In the genomic region with DNA sequence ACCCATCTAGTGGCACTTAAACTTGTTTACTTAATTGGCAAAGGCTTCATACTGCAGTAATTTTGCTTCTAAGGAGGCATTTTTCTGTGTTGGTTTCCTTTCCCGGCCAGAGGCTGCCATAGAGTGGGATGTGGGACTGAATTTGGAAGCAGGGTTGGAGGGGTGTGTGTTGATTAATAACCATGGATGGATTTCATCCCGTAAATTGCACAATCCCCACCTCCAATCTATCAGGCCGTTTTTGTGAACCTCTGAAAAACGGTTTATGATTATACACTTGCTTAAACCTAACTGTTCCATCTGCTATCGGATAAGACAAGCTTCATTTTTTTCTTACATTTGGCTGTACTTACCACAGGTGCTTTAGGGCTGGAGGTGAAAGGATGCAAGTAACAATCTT, we compare ENCODE assay signal across 8 cellular contexts. TPM values are rescaled to one million over a fixed set of nuclear protein-coding genes. Genes with fewer than 3 reads are reported as not detected.
DNase-seq lines count a peak whose midpoint lies in the region; ATAC-seq and TF ChIP-seq lines count a peak whose summit lies in the region.

No MANE protein-coding gene starts in this region.

- peak overlapping the region; percentile 87 to 93 for H3K4me3 ChIP-seq in SK-N-SH (ENCODE audit: low read depth in 2 of 2, low read length in 1 of 2)
- peak overlapping the region; percentile 96; the same call in 1 of the 2 replicates for H3K4me3 ChIP-seq in iPS-18c (ENCODE audit: insufficient read depth, low read depth, low read length)

- DNase-seq in SK-N-SH (no peak), activated B cell treated with CpG ODN at 0.5 μM for 24 hours (no peak), CD1c-positive myeloid dendritic cell (ENCODE audit: extremely low spot score) (no peak), islet precursor cell (no peak)
- DNase-seq in stimulated activated naive B cell treated with anti-CD40 and anti-IgM and Interleukin-4, amounts not matched to agents 10 μg/mL and 1 μg/mL and 100 μg/mL, for 72 hours, result no peak
- no peak for DNase-seq in NK-92 treated with Interleukin-12 subunit alpha and Interleukin-12 subunit beta, amount 100 ng/mL, for 24 hours (lab: John Stamatoyannopoulos, UW)

- H4K20me1 ChIP-seq in SK-N-SH (ENCODE audit: insufficient read depth), result 0 out of 2 replicates have a peak, but pooled peaks cover 4% of the 10 kb centered on the region

- peaks cover 0 to 18% of the 10 kb centered on the region in 2 experiments; a peak in 2 of 4 replicates for H3K4me1 ChIP-seq in SK-N-SH (ENCODE audit: control insufficient read depth in 1 of 2, insufficient read depth in 2 of 2, low read depth in 1 of 2, low read length in 1 of 2)

- POLR2A ChIA-PET in SK-N-SH (lab: Yijun Ruan, JAX) (no interaction called here), activated B cell treated with CpG ODN at 0.5 μM for 24 hours (lab: Charles Lee) (interaction anchor here (0.8 to 3.4 kb wide), 6 partner anchors 11 to 110 kb away, joined by 3 to 22 read pairs (median 10); a partner anchor contains a TSS)

- H3K79me2 ChIP-seq in SK-N-SH (ENCODE audit: insufficient read depth), result peaks cover 85% of the 10 kb centered on the region

- intact Hi-C loops in activated B cell treated with CpG ODN at 0.5 μM for 24 hours (cut with micrococcal nuclease), result loop anchor here (5.0 kb wide), 1 partner anchor 40 kb away; no protein-coding TSS in a partner anchor

- H3K9ac ChIP-seq in SK-N-SH, result peak overlapping the region; percentile 83

- CTCF ChIA-PET in SK-N-SH (lab: Yijun Ruan, JAX) (interaction anchor here (1.1 to 1.8 kb wide), 4 partner anchors 37 to 184 kb away, joined by 3 to 8 read pairs (median 3); no protein-coding TSS in a partner anchor), activated B cell treated with CpG ODN at 0.5 μM for 24 hours (lab: Charles Lee) (interaction anchor here (2.9 kb wide), 1 partner anchor 144 kb away, joined by 10 read pairs; no protein-coding TSS in a partner anchor)

- H3K27me3 ChIP-seq in SK-N-SH (ENCODE audit: insufficient read depth), result no peaks in the 10 kb centered on the region

- H3F3A ChIP-seq in SK-N-SH (replicated peaks; ENCODE audit: insufficient read depth), result peaks cover 5% of the 10 kb centered on the region

- H3K36me3 ChIP-seq in SK-N-SH (replicated peaks in 1 of 2; ENCODE audit: control insufficient read depth in 1 of 2, insufficient read depth in 2 of 2, low read length in 1 of 2), result peaks cover 12 to 20% of the 10 kb centered on the region in 2 experiments

- H3K9me3 ChIP-seq in SK-N-SH (no peaks in the 10 kb centered on the region), iPS-18c (ENCODE audit: control insufficient read depth, insufficient read depth, low read length) (no peaks in the 10 kb centered on the region)

- no peak for TF ChIP-seq EP300 in SK-N-SH (IDR thresholded peaks at IDR 0.05; ENCODE audit: borderline replicate concordance in 1 of 2, low read depth in 1 of 2, low read length in 1 of 2)

- no peaks in the 10 kb centered on the region for H3K9me3 Mint-ChIP-seq in activated B cell treated with CpG ODN at 0.5 μM for 24 hours
- no peaks in the 10 kb centered on the region for H3K9me3 Mint-ChIP-seq in stimulated activated naive B cell treated with anti-CD40 and anti-IgM and Interleukin-4, amounts not matched to agents 10 μg/mL and 1 μg/mL and 100 μg/mL, for 72 hours

- 36% methylated on average over 5 of the region's 5 CpGs for WGBS in SK-N-SH (ENCODE audit: low lambda C conversion rate)

- no peak overlapping the region for H2AFZ ChIP-seq in SK-N-SH (ENCODE audit: low read depth)

- TF ChIP-seq RAD21 in SK-N-SH (IDR thresholded peaks at IDR 0.05; ENCODE audit: low read length), result no peak

- ATAC-seq in SK-N-SH treated with all-trans-retinoic acid at 6 μM for 48 hours (no peak), activated B cell treated with CpG ODN at 0.5 μM for 24 hours (ENCODE audit: low read depth) (no peak)
- no peak for ATAC-seq in stimulated activated naive B cell treated with anti-CD40 and anti-IgM and Interleukin-4, amounts not matched to agents 10 μg/mL and 1 μg/mL and 100 μg/mL, for 72 hours (replicated peaks)

- peaks cover 66% of the 10 kb centered on the region for H3K4me1 Mint-ChIP-seq in activated B cell treated with CpG ODN at 0.5 μM for 24 hours
- H3K4me1 Mint-ChIP-seq in stimulated activated naive B cell treated with anti-CD40 and anti-IgM and Interleukin-4, amounts not matched to agents 10 μg/mL and 1 μg/mL and 100 μg/mL, for 72 hours, result peaks cover 26 to 57% of the 10 kb centered on the region in 2 donors

- H3K36me3 Mint-ChIP-seq in activated B cell treated with CpG ODN at 0.5 μM for 24 hours (ENCODE audit: low read depth), result peaks cover 32% of the 10 kb centered on the region
- H3K36me3 Mint-ChIP-seq in stimulated activated naive B cell treated with anti-CD40 and anti-IgM and Interleukin-4, amounts not matched to agents 10 μg/mL and 1 μg/mL and 100 μg/mL, for 72 hours, result peaks cover 19 to 28% of the 10 kb centered on the region in 2 donors

- H3K4me2 ChIP-seq in SK-N-SH, result peak overlapping the region; percentile 89

- TF ChIP-seq CTCF in SK-N-SH (IDR thresholded peaks at IDR 0.05) (no peak), activated B cell treated with CpG ODN at 0.5 μM for 24 hours (IDR thresholded peaks at IDR 0.05) (no peak)

- no peak overlapping the region for H3K27ac ChIP-seq in SK-N-SH (ENCODE audit: low read depth in 2 of 2, low read length in 1 of 2)

- peak overlapping the region; percentile 91 for H3K27ac Mint-ChIP-seq in activated B cell treated with CpG ODN at 0.5 μM for 24 hours
- peak overlapping the region; percentile 37 for H3K27ac Mint-ChIP-seq in stimulated activated naive B cell treated with anti-CD40 and anti-IgM and Interleukin-4, amounts not matched to agents 10 μg/mL and 1 μg/mL and 100 μg/mL, for 72 hours

- no peaks in the 10 kb centered on the region for H3K9me2 ChIP-seq in SK-N-SH

- H3K4me3 Mint-ChIP-seq in activated B cell treated with CpG ODN at 0.5 μM for 24 hours, result peak overlapping the region; percentile 98
- peak overlapping the region; percentile 98 to 99 for H3K4me3 Mint-ChIP-seq in stimulated activated naive B cell treated with anti-CD40 and anti-IgM and Interleukin-4, amounts not matched to agents 10 μg/mL and 1 μg/mL and 100 μg/mL, for 72 hours

- H3K27me3 Mint-ChIP-seq in activated B cell treated with CpG ODN at 0.5 μM for 24 hours, result no peaks in the 10 kb centered on the region
- no peaks in the 10 kb centered on the region for H3K27me3 Mint-ChIP-seq in stimulated activated naive B cell treated with anti-CD40 and anti-IgM and Interleukin-4, amounts not matched to agents 10 μg/mL and 1 μg/mL and 100 μg/mL, for 72 hours

TF ChIP-seq in SK-N-SH, 30 proteins besides CTCF, POLR2A, EP300 and RAD21:
- TF ChIP-seq, protein P1, sequence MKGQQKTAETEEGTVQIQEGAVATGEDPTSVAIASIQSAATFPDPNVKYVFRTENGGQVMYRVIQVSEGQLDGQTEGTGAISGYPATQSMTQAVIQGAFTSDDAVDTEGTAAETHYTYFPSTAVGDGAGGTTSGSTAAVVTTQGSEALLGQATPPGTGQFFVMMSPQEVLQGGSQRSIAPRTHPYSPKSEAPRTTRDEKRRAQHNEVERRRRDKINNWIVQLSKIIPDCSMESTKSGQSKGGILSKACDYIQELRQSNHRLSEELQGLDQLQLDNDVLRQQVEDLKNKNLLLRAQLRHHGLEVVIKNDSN (IDR thresholded peaks at IDR 0.05; ENCODE audit: borderline replicate concordance, low read depth), result no peak
- no peak for TF ChIP-seq SMC3 (IDR thresholded peaks at IDR 0.05; ENCODE audit: low read depth, low read length)
- no peak for TF ChIP-seq SIN3A (IDR thresholded peaks at IDR 0.05; ENCODE audit: borderline replicate concordance, low read depth, low read length)
- no peak for TF ChIP-seq NFIC (IDR thresholded peaks at IDR 0.05; ENCODE audit: borderline replicate concordance)
- no peak for TF ChIP-seq CHD2 (IDR thresholded peaks at IDR 0.05; ENCODE audit: low read length, partially characterized antibody)
- no peak for TF ChIP-seq TAF1 (IDR thresholded peaks at IDR 0.05; ENCODE audit: borderline replicate concordance, low read depth, low read length)
- TF ChIP-seq MEF2A (IDR thresholded peaks at IDR 0.05; ENCODE audit: borderline replicate concordance, low read depth), result no peak
- TF ChIP-seq FOSL2 (IDR thresholded peaks at IDR 0.05; ENCODE audit: borderline replicate concordance, low read depth), result no peak
TF ChIP-seq in SK-N-SH: peak in this region for 0.

TF ChIP-seq in SK-N-SH treated with all-trans-retinoic acid at 6 μM for 48 hours, 23 proteins besides CTCF, POLR2A, EP300 and RAD21 (continues in another document):
- TF ChIP-seq TCF4 (CRISPR knock-in tag; IDR thresholded peaks at IDR 0.05; ENCODE audit: borderline replicate concordance), result no peak
- TF ChIP-seq SNAI2 (CRISPR knock-in tag; IDR thresholded peaks at IDR 0.05), result no peak
- TF ChIP-seq ESRRG (CRISPR knock-in tag; IDR thresholded peaks at IDR 0.05), result no peak
- TF ChIP-seq, protein P2, sequence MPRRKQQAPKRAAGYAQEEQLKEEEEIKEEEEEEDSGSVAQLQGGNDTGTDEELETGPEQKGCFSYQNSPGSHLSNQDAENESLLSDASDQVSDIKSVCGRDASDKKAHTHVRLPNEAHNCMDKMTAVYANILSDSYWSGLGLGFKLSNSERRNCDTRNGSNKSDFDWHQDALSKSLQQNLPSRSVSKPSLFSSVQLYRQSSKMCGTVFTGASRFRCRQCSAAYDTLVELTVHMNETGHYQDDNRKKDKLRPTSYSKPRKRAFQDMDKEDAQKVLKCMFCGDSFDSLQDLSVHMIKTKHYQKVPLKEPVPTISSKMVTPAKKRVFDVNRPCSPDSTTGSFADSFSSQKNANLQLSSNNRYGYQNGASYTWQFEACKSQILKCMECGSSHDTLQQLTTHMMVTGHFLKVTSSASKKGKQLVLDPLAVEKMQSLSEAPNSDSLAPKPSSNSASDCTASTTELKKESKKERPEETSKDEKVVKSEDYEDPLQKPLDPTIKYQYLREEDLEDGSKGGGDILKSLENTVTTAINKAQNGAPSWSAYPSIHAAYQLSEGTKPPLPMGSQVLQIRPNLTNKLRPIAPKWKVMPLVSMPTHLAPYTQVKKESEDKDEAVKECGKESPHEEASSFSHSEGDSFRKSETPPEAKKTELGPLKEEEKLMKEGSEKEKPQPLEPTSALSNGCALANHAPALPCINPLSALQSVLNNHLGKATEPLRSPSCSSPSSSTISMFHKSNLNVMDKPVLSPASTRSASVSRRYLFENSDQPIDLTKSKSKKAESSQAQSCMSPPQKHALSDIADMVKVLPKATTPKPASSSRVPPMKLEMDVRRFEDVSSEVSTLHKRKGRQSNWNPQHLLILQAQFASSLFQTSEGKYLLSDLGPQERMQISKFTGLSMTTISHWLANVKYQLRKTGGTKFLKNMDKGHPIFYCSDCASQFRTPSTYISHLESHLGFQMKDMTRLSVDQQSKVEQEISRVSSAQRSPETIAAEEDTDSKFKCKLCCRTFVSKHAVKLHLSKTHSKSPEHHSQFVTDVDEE (CRISPR knock-in tag; IDR thresholded peaks at IDR 0.05), result no peak
- no peak for TF ChIP-seq ZNF70 (CRISPR knock-in tag; IDR thresholded peaks at IDR 0.05)

RNA-seq across cellular contexts. Expression of a gene that starts 1.3 kb away (rescaled TPM):
- 24.8 and 32.5 TPM in 2 replicates for polyA plus RNA-seq in SK-N-SH (2012; rRNA removed)
- polyA plus RNA-seq in SK-N-SH (2012; cell fraction: cytosol; rRNA removed), result 42.4 and 57.3 TPM in 2 replicates
- polyA plus RNA-seq in SK-N-SH (2012; cell fraction: nucleus; rRNA removed), result 4.2 and 9.1 TPM in 2 replicates
- 15.3 and 16.3 TPM in 2 replicates for total RNA-seq in activated B cell treated with CpG ODN at 0.5 μM for 24 hours

RNA-seq across cellular contexts. Expression of a gene that starts 1.6 kb away (rescaled TPM):
- polyA plus RNA-seq in SK-N-SH (2012; rRNA removed), result 21.2 and 29.1 TPM in 2 replicates
- 34.7 and 36.5 TPM in 2 replicates for polyA plus RNA-seq in SK-N-SH (2012; cell fraction: cytosol; rRNA removed)
- 7.9 and 20.6 TPM in 2 replicates for polyA plus RNA-seq in SK-N-SH (2012; cell fraction: nucleus; rRNA removed)
- total RNA-seq in activated B cell treated with CpG ODN at 0.5 μM for 24 hours, result 31.4 and 38.9 TPM in 2 replicates
